Comparison of ENCODE assay signal across 8 cellular contexts in genomic region chr5:128083811-128084227, GRCh38. TPM values are rescaled to one million over a fixed set of nuclear protein-coding genes. Genes with fewer than 3 reads are reported as not detected.
DNase-seq lines count a peak whose midpoint lies in the region; ATAC-seq and TF ChIP-seq lines count a peak whose summit lies in the region.

No MANE protein-coding gene starts in this region.

- H4K20me1 ChIP-seq in IMR-90 (ENCODE audit: insufficient read depth, low read length) = no peaks in the 10 kb centered on the region; the same call in 1 of the 2 replicates

- H4K91ac ChIP-seq in IMR-90 (ENCODE audit: insufficient read depth, low read depth, low read length) = no peak overlapping the region

- peak overlapping the region; percentile 74 for H2BK5ac ChIP-seq in IMR-90 (ENCODE audit: low read depth, low read length, poor library complexity, severe bottlenecking)

- H3K4me3 ChIP-seq in IMR-90 (ENCODE audit: insufficient read depth, low read depth, low read length) (peak overlapping the region; percentile 89), colonic mucosa (peak overlapping the region; percentile 81), aorta (ENCODE audit: low read length in 2 of 2) (peak overlapping the region; percentile 76 to 93)

- no peak overlapping the region for H3K4me2 ChIP-seq in IMR-90 (ENCODE audit: low read depth, low read length)

- 0 out of 2 replicates have a peak overlapping the region, but pooled peaks have one; percentile 10 for H3K9ac ChIP-seq in IMR-90 (ENCODE audit: low read depth, low read length)
- H3K9ac ChIP-seq in colonic mucosa (ENCODE audit: low read depth in 2 of 2, low read length in 2 of 2) = peak overlapping the region in 1 of 2 donors; percentile 89

- peaks cover 17 to 44% of the 10 kb centered on the region in 2 experiments for H3K79me1 ChIP-seq in IMR-90 (ENCODE audit: low read depth in 1 of 2, low read length in 2 of 2)

- H3K27ac Mint-ChIP-seq in memory B cell = no peak overlapping the region
- H3K27ac Mint-ChIP-seq in activated naive CD4-positive, alpha-beta T cell treated with anti-CD3 and anti-CD28 coated beads for 36 hours = no peak overlapping the region

- no peak overlapping the region for H4K8ac ChIP-seq in IMR-90 (ENCODE audit: low read depth in 2 of 2, low read length in 2 of 2)

- WGBS in IMR-90 (ENCODE audit: extremely low coverage in 2 of 2, insufficient read length in 1 of 2), 2 experiments = 0% methylated on average over 3 of the region's 53 CpGs; no CpG with 5 or more reads in 1 of the 2 experiments
- 0% methylated on average over 34 to 53 of the region's 53 CpGs for WGBS in aorta, 2 donors

- peak overlapping the region; percentile 99 for H2AFZ ChIP-seq in IMR-90 (replicated peaks; ENCODE audit: low read length, poor library complexity)

- peak; percentile 81 for DNase-seq in GM03348 (ENCODE audit: low spot score)
- peak; percentile 52 for DNase-seq in IMR-90
- no peak for DNase-seq in colonic mucosa
- no peak for DNase-seq in memory B cell (ENCODE audit: low spot score in 2 of 2)
- no peak for DNase-seq in aorta
- no peak for DNase-seq in activated naive CD4-positive, alpha-beta T cell treated with anti-CD3 and anti-CD28 coated beads for 36 hours
- DNase-seq in NCI-H1417 (lab: John Stamatoyannopoulos, UW) = no peak

- H3K4me3 Mint-ChIP-seq in memory B cell = peak overlapping the region; percentile 89
- H3K4me3 Mint-ChIP-seq in activated naive CD4-positive, alpha-beta T cell treated with anti-CD3 and anti-CD28 coated beads for 36 hours = no peak overlapping the region

- no peaks in the 10 kb centered on the region for H3K27me3 Mint-ChIP-seq in memory B cell
- H3K27me3 Mint-ChIP-seq in activated naive CD4-positive, alpha-beta T cell treated with anti-CD3 and anti-CD28 coated beads for 36 hours (ENCODE audit: low read depth) = no peaks in the 10 kb centered on the region

- TF ChIP-seq RAD21 in IMR-90 (IDR thresholded peaks at IDR 0.05; ENCODE audit: low read length) = peak; percentile 59

- dilution Hi-C loops in IMR-90 (cut with HindIII; ENCODE audit: low sequenced_read_pairs, unreplicated experiment) = no loop called here

- no peaks in the 10 kb centered on the region for H3K27me3 ChIP-seq in IMR-90 (ENCODE audit: control insufficient read depth, insufficient read depth, low read length)
- H3K27me3 ChIP-seq in colonic mucosa = no peaks in the 10 kb centered on the region
- H3K27me3 ChIP-seq in aorta (ENCODE audit: control insufficient read depth in 1 of 2, insufficient read depth in 2 of 2, low read length in 1 of 2) = no peaks in the 10 kb centered on the region

- no peak overlapping the region for H3K23ac ChIP-seq in IMR-90 (ENCODE audit: low read depth, low read length)

- no peaks in the 10 kb centered on the region for H3K36me3 ChIP-seq in IMR-90 (ENCODE audit: control insufficient read depth, insufficient read depth, low read length)
- no peaks in the 10 kb centered on the region for H3K36me3 ChIP-seq in colonic mucosa
- no peaks in the 10 kb centered on the region for H3K36me3 ChIP-seq in aorta (ENCODE audit: control insufficient read depth in 1 of 2, insufficient read depth in 2 of 2, low read length in 1 of 2)

- no peaks in the 10 kb centered on the region for H3K4me1 ChIP-seq in IMR-90 (ENCODE audit: control insufficient read depth, insufficient read depth, low read length)
- peaks cover 3% of the 10 kb centered on the region for H3K4me1 ChIP-seq in colonic mucosa
- peaks cover 0 to 3% of the 10 kb centered on the region in 2 donors for H3K4me1 ChIP-seq in aorta (ENCODE audit: control insufficient read depth in 1 of 2, insufficient read depth in 2 of 2, low read length in 2 of 2)

- POLR2A ChIA-PET in IMR-90 (lab: Charles Lee; ENCODE audit: unreplicated experiment) = interaction anchor here (0.5 kb wide), 1 partner anchor 81 kb away, joined by 16 read pairs; no protein-coding TSS in a partner anchor

- no peaks in the 10 kb centered on the region for H3K9me1 ChIP-seq in IMR-90 (ENCODE audit: insufficient read depth, low read length)

- no peak for TF ChIP-seq POLR2A in IMR-90 (IDR thresholded peaks at IDR 0.05; ENCODE audit: low read depth, low read length)

- H3K56ac ChIP-seq in IMR-90 (ENCODE audit: extremely low read depth, insufficient read depth, low read length) = no peak overlapping the region

- ATAC-seq in GM21526 (IDR thresholded peaks at IDR 0.05; ENCODE audit: low FRiP score, unreplicated experiment) = peak; percentile 33
- ATAC-seq in IMR-90 (ENCODE audit: low read depth) = peak; percentile 71
- peak; percentile 24 for ATAC-seq in memory B cell (ENCODE audit: low read depth)
- peak; percentile 55 for ATAC-seq in aorta (ENCODE audit: low FRiP score)

- no TSS peak for BruUV-seq in IMR-90 (replicated peaks; lab: Mats Ljungman, UMichigan)

- peak overlapping the region; percentile 44; the same call in 1 of the 2 replicates for H3K27ac ChIP-seq in IMR-90 (ENCODE audit: insufficient read depth, low read length)
- peak overlapping the region; percentile 98 for H3K27ac ChIP-seq in colonic mucosa
- peak overlapping the region; percentile 4 to 29 for H3K27ac ChIP-seq in aorta (ENCODE audit: low read depth in 1 of 2, low read length in 2 of 2)

- H2AK5ac ChIP-seq in IMR-90 (ENCODE audit: low read depth, low read length) = no peak overlapping the region

- H3K18ac ChIP-seq in IMR-90 (ENCODE audit: low read depth, low read length) = no peak overlapping the region

- H3K9me3 Mint-ChIP-seq in memory B cell = no peaks in the 10 kb centered on the region
- no peaks in the 10 kb centered on the region for H3K9me3 Mint-ChIP-seq in activated naive CD4-positive, alpha-beta T cell treated with anti-CD3 and anti-CD28 coated beads for 36 hours

- CTCF ChIA-PET in IMR-90 (lab: Yijun Ruan, JAX) = interaction anchor here (1.3 kb wide), 1 partner anchor 161 kb away, joined by 4 read pairs; no protein-coding TSS in a partner anchor
- CTCF ChIA-PET in activated naive CD4-positive, alpha-beta T cell treated with anti-CD3 and anti-CD28 coated beads for 36 hours (lab: Charles Lee) = no interaction called here

- no peak overlapping the region for H4K5ac ChIP-seq in IMR-90 (ENCODE audit: low read depth, low read length)

- intact Hi-C loops in IMR-90 (cut with micrococcal nuclease) = loop anchor here (1.0 to 5.0 kb wide), 6 partner anchors 117 to 520 kb away; no protein-coding TSS in a partner anchor
- intact Hi-C loops in colonic mucosa (cut with DNase I) = loop anchor here (10.0 kb wide), 2 partner anchors 129 to 209 kb away; no protein-coding TSS in a partner anchor
- intact Hi-C loops in aorta (cut with DNase I) = loop anchor here in 1 of 2 donors (5.0 to 10.0 kb wide), 2 partner anchors 209 to 567 kb away; partner anchors contain the start of gene PRRC1
- intact Hi-C loops in activated naive CD4-positive, alpha-beta T cell treated with anti-CD3 and anti-CD28 coated beads for 36 hours (cut with micrococcal nuclease) = loop anchor here (1.0 to 10.0 kb wide), 13 partner anchors 117 to 1683 kb away; partner anchors contain the start of genes ISOC1, MARCHF3, PHAX and PRRC1

- peaks cover 8% of the 10 kb centered on the region for H3K36me3 Mint-ChIP-seq in memory B cell
- peaks cover 12% of the 10 kb centered on the region for H3K36me3 Mint-ChIP-seq in activated naive CD4-positive, alpha-beta T cell treated with anti-CD3 and anti-CD28 coated beads for 36 hours (ENCODE audit: low read depth)

- no peaks in the 10 kb centered on the region for H3K9me3 ChIP-seq in IMR-90 (ENCODE audit: control insufficient read depth, insufficient read depth, low read length)
- H3K9me3 ChIP-seq in colonic mucosa = no peaks in the 10 kb centered on the region
- H3K9me3 ChIP-seq in aorta (ENCODE audit: control insufficient read depth, low read length) = no peaks in the 10 kb centered on the region

- H2AK9ac ChIP-seq in IMR-90 (replicated peaks; ENCODE audit: low read depth, low read length, poor library complexity) = peak overlapping the region; percentile 53

- H3K14ac ChIP-seq in IMR-90 (replicated peaks; ENCODE audit: low read depth, low read length) = no peak overlapping the region

- H2BK15ac ChIP-seq in IMR-90 (ENCODE audit: low read depth, low read length) = no peak overlapping the region

- TF ChIP-seq CTCF in IMR-90 (conservative IDR thresholded peaks at IDR 0.05; ENCODE audit: low read depth, low read length) (peak; percentile 55), colonic mucosa (IDR thresholded peaks at IDR 0.05) (no peak)

- H3K4me1 Mint-ChIP-seq in memory B cell = peaks cover 40% of the 10 kb centered on the region
- H3K4me1 Mint-ChIP-seq in activated naive CD4-positive, alpha-beta T cell treated with anti-CD3 and anti-CD28 coated beads for 36 hours (ENCODE audit: low read depth) = peaks cover 43% of the 10 kb centered on the region

- H2BK120ac ChIP-seq in IMR-90 (ENCODE audit: low read depth, low read length) = no peak overlapping the region

- in situ Hi-C loops in IMR-90 (cut with MboI; ENCODE audit: low sequenced_read_pairs) = loop anchor here (10.0 kb wide), 1 partner anchor 519 kb away; no protein-coding TSS in a partner anchor

- no peak overlapping the region for H2BK20ac ChIP-seq in IMR-90 (ENCODE audit: low read depth, low read length)

- no peak overlapping the region for H3K4ac ChIP-seq in IMR-90 (ENCODE audit: low read depth, low read length)

TF ChIP-seq in IMR-90, 13 proteins besides CTCF, POLR2A, EP300 and RAD21:
- TF ChIP-seq MXI1 (IDR thresholded peaks at IDR 0.05; ENCODE audit: borderline replicate concordance, low read depth, low read length) (peak; percentile 33; the same call in 1 of the 2 replicates), RFX5 (IDR thresholded peaks at IDR 0.05; ENCODE audit: low read depth, low read length) (no peak), RCOR1 (IDR thresholded peaks at IDR 0.05; ENCODE audit: insufficient replicate concordance, low read length) (no peak), FOS (IDR thresholded peaks at IDR 0.05; ENCODE audit: low read depth, low read length) (no peak), CHD1 (IDR thresholded peaks at IDR 0.05; ENCODE audit: low read depth, low read length) (no peak), SMC3 (IDR thresholded peaks at IDR 0.05; ENCODE audit: low read depth, low read length) (peak; percentile 20; the same call in 1 of the 2 replicates), CEBPB (IDR thresholded peaks at IDR 0.05; ENCODE audit: low read depth, low read length) (no peak)

RNA-seq across cellular contexts. Expression of gene SLC12A2, which starts 0.3 kb away (rescaled TPM):
- 30.3 and 42.2 TPM in 2 replicates for total RNA-seq in IMR-90 (2012; rRNA removed)
- 5.4 and 5.6 TPM in 2 replicates for polyA plus RNA-seq in IMR-90 (2012; rRNA removed)
- polyA plus RNA-seq in IMR-90 (2012; cell fraction: cytosol; rRNA removed) = 1.1 and 2.5 TPM in 2 replicates
- 2.8 and 4.7 TPM in 2 replicates for polyA plus RNA-seq in IMR-90 (2012; cell fraction: nucleus; rRNA removed; ENCODE audit: low replicate concordance)
- 100 to 1,000 TPM; 159 to 189 TPM for total RNA-seq in colonic mucosa
- 10 to 100 TPM; 14.3 to 16.7 TPM for total RNA-seq in aorta
- polyA plus RNA-seq in aorta = 1 to 10 TPM; 1.3 to 2.0 TPM
- total RNA-seq in activated naive CD4-positive, alpha-beta T cell treated with anti-CD3 and anti-CD28 coated beads for 36 hours = 1 to 10 TPM; 5.3 to 6.8 TPM

Comparison
In these comparisons a context has a peak if more than half of its experiments do, and no peak if none do; other contexts are left out.
1. DNase-seq: peak in GM03348 (single experiment) and IMR-90 (single experiment); none in colonic mucosa (single experiment), memory B cell (0 of 2), aorta (0 of 2), activated naive CD4-positive, alpha-beta T cell treated with anti-CD3 and anti-CD28 coated beads for 36 hours (single experiment) and NCI-H1417 (0 of 3).
2. H3K27ac ChIP-seq: peak in every context shown above with its lines; median percentile 98 in colonic mucosa; 44 in IMR-90; 16 in aorta.
3. Peak in every context shown above with its lines, with median percentiles within 50 percentile points of each other: ATAC-seq and H3K4me3 ChIP-seq.